ENCODE assay signal across 8 cellular contexts in the genomic region with DNA sequence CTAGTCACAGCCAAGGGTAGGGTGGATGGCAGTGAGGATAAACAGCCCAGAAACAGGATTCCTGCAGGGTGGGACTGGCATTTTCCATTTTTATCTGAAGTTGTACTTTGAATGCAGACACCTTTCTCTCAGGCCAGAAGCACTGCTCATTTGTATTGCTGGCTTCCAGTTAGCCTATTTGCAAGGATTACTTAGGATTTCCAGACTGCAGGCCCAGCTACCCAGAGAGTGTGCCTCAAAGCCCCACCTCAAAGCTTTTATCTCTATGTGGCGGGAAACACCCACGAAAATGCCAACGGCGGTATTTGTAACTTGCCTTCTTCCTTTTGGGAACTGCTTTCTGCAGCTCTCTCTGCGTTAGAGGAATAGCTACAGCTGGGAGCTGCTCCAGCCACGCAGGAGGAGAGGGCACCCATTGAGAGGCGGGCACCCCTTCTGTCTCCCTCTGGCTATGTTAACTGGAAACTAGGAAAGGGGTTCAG.
DNase-seq lines count a peak whose midpoint lies in the region; ATAC-seq and TF ChIP-seq lines count a peak whose summit lies in the region.

No MANE protein-coding gene starts in this region.

- no peak for ATAC-seq in central memory CD8-positive, alpha-beta T cell (replicated peaks; ENCODE audit: extremely low read depth, poor library complexity, severe bottlenecking)
- peak; percentile 2 to 10 (median 4) for ATAC-seq in right lobe of liver
- ATAC-seq in GM21737 (IDR thresholded peaks at IDR 0.05; ENCODE audit: unreplicated experiment): no peak

- peak overlapping the region; percentile 40 to 46 (median 46) for H3K4me3 ChIP-seq in right lobe of liver

- no peaks in the 10 kb centered on the region for H3K9me3 ChIP-seq in right lobe of liver

- DNase-seq in NCI-H2196 (lab: John Stamatoyannopoulos, UW; ENCODE audit: unreplicated experiment) (peak; percentile 41), NCI-H2196 treated with DMSO at 0.1 percent for 48 hours (lab: John Stamatoyannopoulos, UW; ENCODE audit: unreplicated experiment) (no peak), RWPE1 (ENCODE audit: low spot score) (no peak), right lobe of liver (no peak), MV-4-11 (lab: John Stamatoyannopoulos, UW) (no peak)
- no peak for DNase-seq in central memory CD8-positive, alpha-beta T cell (ENCODE audit: low spot score in 2 of 2)

- intact Hi-C loops in right lobe of liver (cut with DNase I): loop anchor here (10.0 kb wide), 1 partner anchor 140 kb away; the partner anchor contains the start of gene TGIF1 (in 2 of the 2)

- peaks cover 50% of the 10 kb centered on the region for H3K4me1 Mint-ChIP-seq in central memory CD8-positive, alpha-beta T cell

- H3K9me3 Mint-ChIP-seq in central memory CD8-positive, alpha-beta T cell: no peaks in the 10 kb centered on the region

- TF ChIP-seq CTCF in RWPE1 (conservative IDR thresholded peaks at IDR 0.05; ENCODE audit: low read depth) (no peak), right lobe of liver (IDR thresholded peaks at IDR 0.05) (no peak)

- POLR2A ChIA-PET in RWPE1 (lab: Yijun Ruan, JAX; ENCODE audit: low non-redundant PET): interaction anchor here (0.6 to 1.2 kb wide), 5 partner anchors 29 to 334 kb away, joined by 3 read pairs; no protein-coding TSS in a partner anchor

- peaks cover 0 to 40% (median 19%) of the 10 kb centered on the region in 4 donors for H3K4me1 ChIP-seq in right lobe of liver

- H3K36me3 Mint-ChIP-seq in central memory CD8-positive, alpha-beta T cell (ENCODE audit: insufficient read depth): peaks cover 32% of the 10 kb centered on the region

- 16% methylated on average over 7 of the region's 7 CpGs for WGBS in right lobe of liver (ENCODE audit: insufficient coverage, low coverage, low lambda C conversion rate, missing lambda C conversion rate)

- H3K27me3 Mint-ChIP-seq in central memory CD8-positive, alpha-beta T cell: no peaks in the 10 kb centered on the region

- H3K27ac ChIP-seq in RWPE1 (peak overlapping the region; percentile 98), right lobe of liver (peak overlapping the region; percentile 95 to 98 (median 96)), temporal lobe (ENCODE audit: low read depth, low read length) (peak overlapping the region; percentile 98)

- no peaks in the 10 kb centered on the region for H3K36me3 ChIP-seq in right lobe of liver

- H3K27ac Mint-ChIP-seq in central memory CD8-positive, alpha-beta T cell (ENCODE audit: low read depth): peak overlapping the region; percentile 95

- H3K27me3 ChIP-seq in right lobe of liver: no peaks in the 10 kb centered on the region

- H3K4me3 Mint-ChIP-seq in central memory CD8-positive, alpha-beta T cell: peak overlapping the region; percentile 89

- TF ChIP-seq POLR2A in right lobe of liver (IDR thresholded peaks at IDR 0.05): no peak

- CTCF ChIA-PET in RWPE1 (lab: Yijun Ruan, JAX): interaction anchor here (0.6 to 2.3 kb wide), 12 partner anchors 9 to 289 kb away, joined by 3 to 27 read pairs (median 4); no protein-coding TSS in a partner anchor

Comparison
In these comparisons a context has a peak if more than half of its experiments do, and no peak if none do; other contexts are left out.
1. ATAC-seq: peak in right lobe of liver (4 of 4); none in central memory CD8-positive, alpha-beta T cell (single experiment) and GM21737 (single experiment).
2. Peak in every context shown above with its lines, with median percentiles within 50 percentile points of each other: H3K27ac ChIP-seq.